In genomic region chr5:78644741-78645300, GRCh38 we compare ENCODE assay signal across 1 cellular context.
TF ChIP-seq lines count a peak whose summit lies in the region.

No MANE protein-coding gene starts in this region.

TF ChIP-seq in HepG2, 621 proteins besides CTCF, POLR2A, EP300 and RAD21:
- TF ChIP-seq, protein P1, sequence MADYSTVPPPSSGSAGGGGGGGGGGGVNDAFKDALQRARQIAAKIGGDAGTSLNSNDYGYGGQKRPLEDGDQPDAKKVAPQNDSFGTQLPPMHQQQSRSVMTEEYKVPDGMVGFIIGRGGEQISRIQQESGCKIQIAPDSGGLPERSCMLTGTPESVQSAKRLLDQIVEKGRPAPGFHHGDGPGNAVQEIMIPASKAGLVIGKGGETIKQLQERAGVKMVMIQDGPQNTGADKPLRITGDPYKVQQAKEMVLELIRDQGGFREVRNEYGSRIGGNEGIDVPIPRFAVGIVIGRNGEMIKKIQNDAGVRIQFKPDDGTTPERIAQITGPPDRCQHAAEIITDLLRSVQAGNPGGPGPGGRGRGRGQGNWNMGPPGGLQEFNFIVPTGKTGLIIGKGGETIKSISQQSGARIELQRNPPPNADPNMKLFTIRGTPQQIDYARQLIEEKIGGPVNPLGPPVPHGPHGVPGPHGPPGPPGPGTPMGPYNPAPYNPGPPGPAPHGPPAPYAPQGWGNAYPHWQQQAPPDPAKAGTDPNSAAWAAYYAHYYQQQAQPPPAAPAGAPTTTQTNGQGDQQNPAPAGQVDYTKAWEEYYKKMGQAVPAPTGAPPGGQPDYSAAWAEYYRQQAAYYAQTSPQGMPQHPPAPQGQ (CRISPR knock-in tag; IDR thresholded peaks at IDR 0.05; ENCODE audit: borderline replicate concordance): no peak
- TF ChIP-seq ZNF678 (CRISPR knock-in tag; IDR thresholded peaks at IDR 0.05) (no peak), HOXD1 (CRISPR knock-in tag; IDR thresholded peaks at IDR 0.05) (no peak), PLRG1 (conservative IDR thresholded peaks at IDR 0.05) (no peak), PHF5A (CRISPR knock-in tag; IDR thresholded peaks at IDR 0.05; ENCODE audit: low read depth, unreplicated experiment) (no peak), NFYC (CRISPR knock-in tag; IDR thresholded peaks at IDR 0.05) (no peak), ZNF563 (CRISPR knock-in tag; IDR thresholded peaks at IDR 0.05) (no peak), IKZF4 (CRISPR knock-in tag; IDR thresholded peaks at IDR 0.05; ENCODE audit: borderline replicate concordance, low read depth, not compliant biosample characterization) (no peak), ZNF3 (CRISPR knock-in tag; IDR thresholded peaks at IDR 0.05) (no peak), ZNF501 (CRISPR knock-in tag; IDR thresholded peaks at IDR 0.05) (no peak), HES4 (CRISPR knock-in tag; IDR thresholded peaks at IDR 0.05; ENCODE audit: borderline replicate concordance) (no peak)
- TF ChIP-seq, protein P2, sequence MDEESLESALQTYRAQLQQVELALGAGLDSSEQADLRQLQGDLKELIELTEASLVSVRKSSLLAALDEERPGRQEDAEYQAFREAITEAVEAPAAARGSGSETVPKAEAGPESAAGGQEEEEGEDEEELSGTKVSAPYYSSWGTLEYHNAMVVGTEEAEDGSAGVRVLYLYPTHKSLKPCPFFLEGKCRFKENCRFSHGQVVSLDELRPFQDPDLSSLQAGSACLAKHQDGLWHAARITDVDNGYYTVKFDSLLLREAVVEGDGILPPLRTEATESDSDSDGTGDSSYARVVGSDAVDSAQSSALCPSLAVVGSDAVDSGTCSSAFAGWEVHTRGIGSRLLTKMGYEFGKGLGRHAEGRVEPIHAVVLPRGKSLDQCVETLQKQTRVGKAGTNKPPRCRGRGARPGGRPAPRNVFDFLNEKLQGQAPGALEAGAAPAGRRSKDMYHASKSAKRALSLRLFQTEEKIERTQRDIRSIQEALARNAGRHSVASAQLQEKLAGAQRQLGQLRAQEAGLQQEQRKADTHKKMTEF (CRISPR knock-in tag; IDR thresholded peaks at IDR 0.05): no peak
- TF ChIP-seq, protein P3, sequence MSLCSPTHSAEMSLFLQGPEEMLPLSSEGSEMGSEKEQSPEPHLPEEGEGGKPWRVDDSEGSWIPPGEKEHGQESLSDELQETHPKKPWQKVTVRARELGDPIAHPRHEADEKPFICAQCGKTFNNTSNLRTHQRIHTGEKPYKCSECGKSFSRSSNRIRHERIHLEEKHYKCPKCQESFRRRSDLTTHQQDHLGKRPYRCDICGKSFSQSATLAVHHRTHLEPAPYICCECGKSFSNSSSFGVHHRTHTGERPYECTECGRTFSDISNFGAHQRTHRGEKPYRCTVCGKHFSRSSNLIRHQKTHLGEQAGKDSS (CRISPR knock-in tag; IDR thresholded peaks at IDR 0.05; ENCODE audit: borderline replicate concordance, low read depth): no peak
